In the genomic region with DNA sequence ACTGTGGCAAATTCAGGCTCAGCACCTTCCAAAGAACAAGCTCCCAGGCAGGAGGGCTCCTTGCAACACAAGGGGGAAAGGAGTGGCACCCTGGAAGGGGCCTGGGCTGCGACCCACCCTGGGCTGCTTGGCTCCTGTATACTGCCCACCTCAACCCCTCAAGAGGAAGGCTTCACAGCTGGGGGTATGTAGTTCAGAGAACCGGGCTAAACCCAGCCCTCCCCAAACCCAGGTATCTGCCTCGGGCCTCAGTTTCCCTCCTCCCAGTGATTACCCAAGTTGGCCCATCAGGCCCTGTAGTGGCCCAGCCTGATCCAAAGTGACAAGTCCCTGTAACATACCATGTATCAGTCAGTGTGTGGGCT, we compare ENCODE assay signal across 16 cellular contexts. TPM values are rescaled to one million over a fixed set of nuclear protein-coding genes. Genes with fewer than 3 reads are reported as not detected.
DNase-seq lines count a peak whose midpoint lies in the region; ATAC-seq and TF ChIP-seq lines count a peak whose summit lies in the region.
"Had no signal": no experiment of that assay in that cellular context is flagged by ENCODE, and none has a peak within 500 bp of the region (broad histone marks: within the 10 kb centered on the region; RNA-seq: fewer than 3 reads in every experiment).

No MANE protein-coding gene starts in this region.

- no peaks in the 10 kb centered on the region for H3K36me3 ChIP-seq in BLaER1 treated with 17β-estradiol and CSF1 and Interleukin-3, amounts not matched to agents 10 nM and 100 nM
- H3K36me3 ChIP-seq in RWPE2 (ENCODE audit: low read depth) (peaks cover 55% of the 10 kb centered on the region), iPS-15b (ENCODE audit: control insufficient read depth, insufficient read depth, low read length) (peaks cover 43% of the 10 kb centered on the region), parathyroid adenoma (ENCODE audit: control insufficient read depth, insufficient read depth, low read length) (no peaks in the 10 kb centered on the region), OCI-LY7 (ENCODE audit: insufficient read depth, low read length) (no peaks in the 10 kb centered on the region)

- POLR2A ChIA-PET in OCI-LY7 (lab: Charles Lee): no interaction called here

- BruUV-seq in OCI-LY7 (replicated peaks; lab: Mats Ljungman, UMichigan): no TSS peak

- peak overlapping the region in 5 of 11 experiments; percentile 36 to 49 (median 47); a peak in 7 of 22 replicates for H3K27ac ChIP-seq in BLaER1 treated with 17β-estradiol and CSF1 and Interleukin-3, amounts not matched to agents 10 nM and 100 nM
- peak overlapping the region; percentile 98 for H3K27ac ChIP-seq in RWPE2 (ENCODE audit: poor library complexity, severe bottlenecking)
- no peak overlapping the region for H3K27ac ChIP-seq in parathyroid adenoma
- no peak overlapping the region for H3K27ac ChIP-seq in OCI-LY7 (ENCODE audit: low read depth, low read length, poor library complexity, severe bottlenecking)

- H3K4me2 ChIP-seq in BLaER1 treated with 17β-estradiol and CSF1 and Interleukin-3, amounts not matched to agents 10 nM and 100 nM: peak overlapping the region; percentile 80 to 93 (median 89)
- H3K4me2 ChIP-seq in parathyroid adenoma (ENCODE audit: low read length) (no peak overlapping the region), OCI-LY7 (ENCODE audit: low read length) (no peak overlapping the region)

- intact Hi-C loops in OCI-LY7 (cut with micrococcal nuclease; ENCODE audit: unreplicated experiment): no loop called here

- H2AFZ ChIP-seq in parathyroid adenoma (peak overlapping the region; percentile 46), OCI-LY7 (ENCODE audit: low read length) (no peak overlapping the region)

- no peaks in the 10 kb centered on the region for H3K27me3 ChIP-seq in BLaER1 treated with 17β-estradiol and CSF1 and Interleukin-3, amounts not matched to agents 10 nM and 100 nM
- H3K27me3 ChIP-seq in RWPE2 (ENCODE audit: insufficient read depth, poor library complexity, severe bottlenecking) (no peaks in the 10 kb centered on the region), iPS-15b (ENCODE audit: control insufficient read depth, insufficient read depth, low read length) (no peaks in the 10 kb centered on the region), parathyroid adenoma (ENCODE audit: control insufficient read depth, insufficient read depth, low read length) (no peaks in the 10 kb centered on the region)
- H3K27me3 ChIP-seq: vagina had no signal

- no peak overlapping the region for H3K4me3 ChIP-seq in BLaER1 treated with 17β-estradiol and CSF1 and Interleukin-3, amounts not matched to agents 10 nM and 100 nM
- H3K4me3 ChIP-seq in RWPE2 (ENCODE audit: severe bottlenecking): no peak overlapping the region
- H3K4me3 ChIP-seq in iPS-15b (ENCODE audit: low read depth, low read length): no peak overlapping the region
- H3K4me3 ChIP-seq in parathyroid adenoma (ENCODE audit: low read depth, low read length): no peak overlapping the region
- no peak overlapping the region for H3K4me3 ChIP-seq in OCI-LY7 (ENCODE audit: low read depth, low read length, poor library complexity, severe bottlenecking)
- H3K4me3 ChIP-seq: vagina had no signal

- DNase-seq in RWPE2 (ENCODE audit: low spot score): no peak
- DNase-seq in Ammon's horn (ENCODE audit: low spot score): no peak
- DNase-seq in OCI-LY7 (ENCODE audit: low spot score): no peak
- no peak for DNase-seq in activated T-cell treated with anti-CD3 and anti-CD28 coated beads for 4 hours
- DNase-seq: activated CD8-positive, alpha-beta memory T cell treated with anti-CD3 and anti-CD28 coated beads for 24 hours; COR-L47; foreskin melanocyte; SHP77 treated with DMSO at 0.1 percent for 48 hours; stimulated activated CD4-positive, alpha-beta T cell treated with anti-CD3 and anti-CD28 coated beads, Interleukin-12 subunit alpha, Interleukin-12 subunit beta, amount 100 ng/mL, for 4 hours; stimulated activated naive B cell treated with anti-CD40 and anti-IgM and Interleukin-4, amounts not matched to agents 10 μg/mL and 1 μg/mL and 100 μg/mL, for 72 hours had no signal

- no peaks in the 10 kb centered on the region for H4K20me1 ChIP-seq in BLaER1 treated with 17β-estradiol and CSF1 and Interleukin-3, amounts not matched to agents 10 nM and 100 nM
- H4K20me1 ChIP-seq in OCI-LY7 (ENCODE audit: insufficient read depth, low read length): no peaks in the 10 kb centered on the region

- TF ChIP-seq CTCF in RWPE2 (IDR thresholded peaks at IDR 0.05; ENCODE audit: poor library complexity, severe bottlenecking) (no peak), parathyroid adenoma (IDR thresholded peaks at IDR 0.05) (no peak), OCI-LY7 (conservative IDR thresholded peaks at IDR 0.05; ENCODE audit: low read length) (no peak)

- no peaks in the 10 kb centered on the region for H3K9me2 ChIP-seq in OCI-LY7 (ENCODE audit: insufficient read depth, low read length)

- H3K9me3 ChIP-seq in BLaER1 treated with 17β-estradiol and CSF1 and Interleukin-3, amounts not matched to agents 10 nM and 100 nM (replicated peaks in 1 of 11): no peaks in the 10 kb centered on the region
- H3K9me3 ChIP-seq in RWPE2 (ENCODE audit: severe bottlenecking) (no peaks in the 10 kb centered on the region), iPS-15b (ENCODE audit: control insufficient read depth, insufficient read depth, low read length) (no peaks in the 10 kb centered on the region), parathyroid adenoma (ENCODE audit: control insufficient read depth, low read length) (no peaks in the 10 kb centered on the region), OCI-LY7 (ENCODE audit: low read length) (no peaks in the 10 kb centered on the region)
- H3K9me3 ChIP-seq: vagina had no signal

- H3K4me1 ChIP-seq in BLaER1 treated with 17β-estradiol and CSF1 and Interleukin-3, amounts not matched to agents 10 nM and 100 nM: peaks cover 55 to 92% (median 75%) of the 10 kb centered on the region in 10 experiments
- H3K4me1 ChIP-seq in RWPE2 (ENCODE audit: insufficient read depth, poor library complexity, severe bottlenecking) (peaks cover 62% of the 10 kb centered on the region), iPS-15b (ENCODE audit: control insufficient read depth, insufficient read depth, low read length) (peaks cover 48% of the 10 kb centered on the region), parathyroid adenoma (peaks cover 21% of the 10 kb centered on the region), OCI-LY7 (ENCODE audit: insufficient read depth, low read length, poor library complexity, severe bottlenecking) (peaks cover 7% of the 10 kb centered on the region)

- ATAC-seq in RWPE2 (ENCODE audit: low read depth): no peak
- no peak for ATAC-seq in GM18505 (IDR thresholded peaks at IDR 0.05; ENCODE audit: unreplicated experiment)
- ATAC-seq: stimulated activated naive B cell treated with anti-CD40 and anti-IgM and Interleukin-4, amounts not matched to agents 10 μg/mL and 1 μg/mL and 100 μg/mL, for 72 hours had no signal

- no peaks in the 10 kb centered on the region for H3K79me2 ChIP-seq in parathyroid adenoma
- H3K79me2 ChIP-seq in OCI-LY7 (ENCODE audit: insufficient read depth, low read depth, low read length): no peaks in the 10 kb centered on the region

- H3K9ac ChIP-seq in BLaER1 treated with 17β-estradiol and CSF1 and Interleukin-3, amounts not matched to agents 10 nM and 100 nM: peak overlapping the region in 3 of 11 experiments; percentile 30 to 63 (median 47); a peak in 2 of 22 replicates
- H3K9ac ChIP-seq in iPS-15b (ENCODE audit: low read depth, low read length) (peak overlapping the region; percentile 47), parathyroid adenoma (no peak overlapping the region)

- no peak for TF ChIP-seq POLR2A in GM18505 (IDR thresholded peaks at IDR 0.05; ENCODE audit: borderline replicate concordance, extremely low read depth, insufficient read depth, insufficient read length)

- CTCF ChIA-PET in OCI-LY7 (lab: Charles Lee; ENCODE audit: unreplicated experiment): no interaction called here

RNA-seq across cellular contexts. Expression of a gene that starts 7.5 kb away (rescaled TPM):
- total RNA-seq in OCI-LY7 (2014; rRNA removed; shearing (Covaris generic)): not detected in 2 replicates
- not detected in 2 replicates for total RNA-seq in OCI-LY7 (2022)

RNA-seq across cellular contexts. Expression of a gene that starts 11.7 kb away (rescaled TPM):
- 0.13 and 0.19 TPM in 2 replicates for total RNA-seq in OCI-LY7 (2014; rRNA removed; shearing (Covaris generic))
- not detected in 2 replicates for total RNA-seq in OCI-LY7 (2022)

RNA-seq across cellular contexts. Expression of a gene that starts 44.9 kb away (rescaled TPM):
- total RNA-seq in OCI-LY7 (2014; rRNA removed; shearing (Covaris generic)): not detected in 2 replicates
- not detected in 2 replicates for total RNA-seq in OCI-LY7 (2022)
- total RNA-seq: LHCN-M2 had no signal

Comparison
In these comparisons a context has a peak if more than half of its experiments do, and no peak if none do; other contexts are left out.
1. H3K4me2 ChIP-seq: peak in BLaER1 treated with 17β-estradiol and CSF1 and Interleukin-3, amounts not matched to agents 10 nM and 100 nM (11 of 11); none in parathyroid adenoma (single experiment) and OCI-LY7 (single experiment).